Comparison of ENCODE assay signal across 2 cellular contexts in genomic region chr7:81501220-81501619, GRCh38.
TF ChIP-seq lines count a peak whose summit lies in the region.

No MANE protein-coding gene starts in this region.

TF ChIP-seq in liver, 16 proteins besides CTCF, POLR2A, EP300 and RAD21:
- TF ChIP-seq REST (IDR thresholded peaks at IDR 0.05) = no peak
- TF ChIP-seq GABPA (IDR thresholded peaks at IDR 0.05 in 1 of 2, conservative IDR thresholded peaks at IDR 0.05 in 1 of 2) = no peak
- no peak for TF ChIP-seq JUND (IDR thresholded peaks at IDR 0.05)
- no peak for TF ChIP-seq EGR1 (IDR thresholded peaks at IDR 0.05; ENCODE audit: low read depth in 2 of 2)
- TF ChIP-seq TAF1 (conservative IDR thresholded peaks at IDR 0.05) = no peak
- no peak for TF ChIP-seq RXRA (IDR thresholded peaks at IDR 0.05)
- no peak for TF ChIP-seq ATF3 (IDR thresholded peaks at IDR 0.05)

TF ChIP-seq in HepG2, 621 proteins besides CTCF, POLR2A, EP300 and RAD21 (continued from another document):
- TF ChIP-seq, protein P1, sequence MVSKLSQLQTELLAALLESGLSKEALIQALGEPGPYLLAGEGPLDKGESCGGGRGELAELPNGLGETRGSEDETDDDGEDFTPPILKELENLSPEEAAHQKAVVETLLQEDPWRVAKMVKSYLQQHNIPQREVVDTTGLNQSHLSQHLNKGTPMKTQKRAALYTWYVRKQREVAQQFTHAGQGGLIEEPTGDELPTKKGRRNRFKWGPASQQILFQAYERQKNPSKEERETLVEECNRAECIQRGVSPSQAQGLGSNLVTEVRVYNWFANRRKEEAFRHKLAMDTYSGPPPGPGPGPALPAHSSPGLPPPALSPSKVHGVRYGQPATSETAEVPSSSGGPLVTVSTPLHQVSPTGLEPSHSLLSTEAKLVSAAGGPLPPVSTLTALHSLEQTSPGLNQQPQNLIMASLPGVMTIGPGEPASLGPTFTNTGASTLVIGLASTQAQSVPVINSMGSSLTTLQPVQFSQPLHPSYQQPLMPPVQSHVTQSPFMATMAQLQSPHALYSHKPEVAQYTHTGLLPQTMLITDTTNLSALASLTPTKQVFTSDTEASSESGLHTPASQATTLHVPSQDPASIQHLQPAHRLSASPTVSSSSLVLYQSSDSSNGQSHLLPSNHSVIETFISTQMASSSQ (IDR thresholded peaks at IDR 0.05; ENCODE audit: low read depth) = no peak
- TF ChIP-seq, protein P1 (CRISPR knock-in tag; IDR thresholded peaks at IDR 0.05; ENCODE audit: borderline replicate concordance) = no peak
- no peak for TF ChIP-seq ZNF615 (CRISPR knock-in tag; IDR thresholded peaks at IDR 0.05; ENCODE audit: borderline replicate concordance)
- TF ChIP-seq BRF2 (CRISPR knock-in tag; IDR thresholded peaks at IDR 0.05) = no peak
- TF ChIP-seq, protein P2, sequence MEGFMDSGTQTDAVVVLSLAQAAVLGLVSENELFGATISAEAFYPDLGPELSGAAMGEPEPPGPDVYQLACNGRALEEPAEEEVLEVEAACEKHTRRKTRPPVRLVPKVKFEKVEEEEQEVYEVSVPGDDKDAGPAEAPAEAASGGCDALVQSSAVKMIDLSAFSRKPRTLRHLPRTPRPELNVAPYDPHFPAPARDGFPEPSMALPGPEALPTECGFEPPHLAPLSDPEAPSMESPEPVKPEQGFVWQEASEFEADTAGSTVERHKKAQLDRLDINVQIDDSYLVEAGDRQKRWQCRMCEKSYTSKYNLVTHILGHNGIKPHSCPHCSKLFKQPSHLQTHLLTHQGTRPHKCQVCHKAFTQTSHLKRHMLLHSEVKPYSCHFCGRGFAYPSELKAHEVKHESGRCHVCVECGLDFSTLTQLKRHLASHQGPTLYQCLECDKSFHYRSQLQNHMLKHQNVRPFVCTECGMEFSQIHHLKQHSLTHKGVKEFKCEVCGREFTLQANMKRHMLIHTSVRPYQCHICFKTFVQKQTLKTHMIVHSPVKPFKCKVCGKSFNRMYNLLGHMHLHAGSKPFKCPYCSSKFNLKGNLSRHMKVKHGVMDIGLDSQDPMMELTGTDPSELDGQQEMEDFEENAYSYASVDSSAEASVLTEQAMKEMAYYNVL (CRISPR knock-in tag; IDR thresholded peaks at IDR 0.05; ENCODE audit: borderline replicate concordance) = no peak
- TF ChIP-seq ZNF737 (CRISPR knock-in tag; IDR thresholded peaks at IDR 0.05; ENCODE audit: borderline replicate concordance) = no peak
